In the genomic region with DNA sequence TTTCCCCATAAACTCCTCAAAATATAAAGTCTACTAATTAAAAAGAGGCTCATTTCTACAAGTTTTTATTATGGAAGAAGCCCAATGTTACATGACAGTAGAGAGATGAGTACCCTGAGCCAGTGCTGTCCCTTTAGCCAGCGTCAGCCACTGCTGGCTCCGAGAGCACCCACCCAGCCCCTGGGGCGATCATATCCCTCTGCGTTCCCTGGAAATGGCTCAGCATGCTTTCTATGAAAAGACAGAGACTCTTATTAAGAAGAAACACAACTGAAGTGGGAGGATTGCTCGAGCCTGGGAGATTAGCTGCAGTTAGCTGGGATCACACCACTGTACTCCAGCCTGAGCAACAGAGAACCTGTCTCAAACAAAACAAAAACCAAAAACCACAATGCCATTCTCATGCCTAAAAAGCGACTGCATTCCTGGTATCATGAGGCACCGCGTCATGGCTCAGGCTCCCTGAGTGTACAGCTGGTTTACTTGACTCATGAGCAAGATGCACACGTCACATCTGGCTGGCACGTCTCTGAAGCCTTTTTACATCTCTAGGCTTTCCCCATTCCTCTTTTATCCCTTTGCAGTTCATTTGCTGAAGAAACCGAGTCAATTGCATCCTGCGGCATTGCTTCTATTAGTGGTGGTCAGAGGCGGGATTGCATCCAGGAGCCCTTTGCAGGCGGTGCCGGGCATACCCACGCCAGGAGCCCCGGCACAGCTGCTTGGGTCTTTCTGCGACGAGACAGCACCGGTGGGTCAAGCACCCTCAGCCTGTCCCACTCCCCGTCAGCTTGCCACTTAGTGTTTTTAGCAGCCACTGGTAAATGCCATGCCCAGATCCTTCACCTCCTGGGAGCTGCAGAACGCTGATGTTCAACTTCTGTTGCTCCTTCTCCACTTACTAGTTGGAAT, we compare ENCODE assay signal across 1 cellular context.
TF ChIP-seq lines count a peak whose summit lies in the region.

No MANE protein-coding gene starts in this region.

TF ChIP-seq in H1, 55 proteins besides CTCF, POLR2A, EP300 and RAD21 (continued from another document):
- TF ChIP-seq NANOG (IDR thresholded peaks at IDR 0.05; ENCODE audit: insufficient read depth, low read depth, low read length, poor library complexity, severe bottlenecking) (no peak), RBBP5 (IDR thresholded peaks at IDR 0.05; ENCODE audit: borderline replicate concordance, low read depth, low read length) (no peak), EZH2 (IDR thresholded peaks at IDR 0.05; ENCODE audit: low read depth, low read length, severe bottlenecking) (no peak), CHD2 (IDR thresholded peaks at IDR 0.05; ENCODE audit: low read length) (no peak), GABPA (IDR thresholded peaks at IDR 0.05; ENCODE audit: borderline replicate concordance, insufficient read depth, low read length) (no peak), CHD1 (IDR thresholded peaks at IDR 0.05; ENCODE audit: low read depth, low read length) (no peak)
- TF ChIP-seq, protein P1, sequence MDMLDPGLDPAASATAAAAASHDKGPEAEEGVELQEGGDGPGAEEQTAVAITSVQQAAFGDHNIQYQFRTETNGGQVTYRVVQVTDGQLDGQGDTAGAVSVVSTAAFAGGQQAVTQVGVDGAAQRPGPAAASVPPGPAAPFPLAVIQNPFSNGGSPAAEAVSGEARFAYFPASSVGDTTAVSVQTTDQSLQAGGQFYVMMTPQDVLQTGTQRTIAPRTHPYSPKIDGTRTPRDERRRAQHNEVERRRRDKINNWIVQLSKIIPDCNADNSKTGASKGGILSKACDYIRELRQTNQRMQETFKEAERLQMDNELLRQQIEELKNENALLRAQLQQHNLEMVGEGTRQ (IDR thresholded peaks at IDR 0.05; ENCODE audit: low read length), result no peak
- TF ChIP-seq, protein P2, sequence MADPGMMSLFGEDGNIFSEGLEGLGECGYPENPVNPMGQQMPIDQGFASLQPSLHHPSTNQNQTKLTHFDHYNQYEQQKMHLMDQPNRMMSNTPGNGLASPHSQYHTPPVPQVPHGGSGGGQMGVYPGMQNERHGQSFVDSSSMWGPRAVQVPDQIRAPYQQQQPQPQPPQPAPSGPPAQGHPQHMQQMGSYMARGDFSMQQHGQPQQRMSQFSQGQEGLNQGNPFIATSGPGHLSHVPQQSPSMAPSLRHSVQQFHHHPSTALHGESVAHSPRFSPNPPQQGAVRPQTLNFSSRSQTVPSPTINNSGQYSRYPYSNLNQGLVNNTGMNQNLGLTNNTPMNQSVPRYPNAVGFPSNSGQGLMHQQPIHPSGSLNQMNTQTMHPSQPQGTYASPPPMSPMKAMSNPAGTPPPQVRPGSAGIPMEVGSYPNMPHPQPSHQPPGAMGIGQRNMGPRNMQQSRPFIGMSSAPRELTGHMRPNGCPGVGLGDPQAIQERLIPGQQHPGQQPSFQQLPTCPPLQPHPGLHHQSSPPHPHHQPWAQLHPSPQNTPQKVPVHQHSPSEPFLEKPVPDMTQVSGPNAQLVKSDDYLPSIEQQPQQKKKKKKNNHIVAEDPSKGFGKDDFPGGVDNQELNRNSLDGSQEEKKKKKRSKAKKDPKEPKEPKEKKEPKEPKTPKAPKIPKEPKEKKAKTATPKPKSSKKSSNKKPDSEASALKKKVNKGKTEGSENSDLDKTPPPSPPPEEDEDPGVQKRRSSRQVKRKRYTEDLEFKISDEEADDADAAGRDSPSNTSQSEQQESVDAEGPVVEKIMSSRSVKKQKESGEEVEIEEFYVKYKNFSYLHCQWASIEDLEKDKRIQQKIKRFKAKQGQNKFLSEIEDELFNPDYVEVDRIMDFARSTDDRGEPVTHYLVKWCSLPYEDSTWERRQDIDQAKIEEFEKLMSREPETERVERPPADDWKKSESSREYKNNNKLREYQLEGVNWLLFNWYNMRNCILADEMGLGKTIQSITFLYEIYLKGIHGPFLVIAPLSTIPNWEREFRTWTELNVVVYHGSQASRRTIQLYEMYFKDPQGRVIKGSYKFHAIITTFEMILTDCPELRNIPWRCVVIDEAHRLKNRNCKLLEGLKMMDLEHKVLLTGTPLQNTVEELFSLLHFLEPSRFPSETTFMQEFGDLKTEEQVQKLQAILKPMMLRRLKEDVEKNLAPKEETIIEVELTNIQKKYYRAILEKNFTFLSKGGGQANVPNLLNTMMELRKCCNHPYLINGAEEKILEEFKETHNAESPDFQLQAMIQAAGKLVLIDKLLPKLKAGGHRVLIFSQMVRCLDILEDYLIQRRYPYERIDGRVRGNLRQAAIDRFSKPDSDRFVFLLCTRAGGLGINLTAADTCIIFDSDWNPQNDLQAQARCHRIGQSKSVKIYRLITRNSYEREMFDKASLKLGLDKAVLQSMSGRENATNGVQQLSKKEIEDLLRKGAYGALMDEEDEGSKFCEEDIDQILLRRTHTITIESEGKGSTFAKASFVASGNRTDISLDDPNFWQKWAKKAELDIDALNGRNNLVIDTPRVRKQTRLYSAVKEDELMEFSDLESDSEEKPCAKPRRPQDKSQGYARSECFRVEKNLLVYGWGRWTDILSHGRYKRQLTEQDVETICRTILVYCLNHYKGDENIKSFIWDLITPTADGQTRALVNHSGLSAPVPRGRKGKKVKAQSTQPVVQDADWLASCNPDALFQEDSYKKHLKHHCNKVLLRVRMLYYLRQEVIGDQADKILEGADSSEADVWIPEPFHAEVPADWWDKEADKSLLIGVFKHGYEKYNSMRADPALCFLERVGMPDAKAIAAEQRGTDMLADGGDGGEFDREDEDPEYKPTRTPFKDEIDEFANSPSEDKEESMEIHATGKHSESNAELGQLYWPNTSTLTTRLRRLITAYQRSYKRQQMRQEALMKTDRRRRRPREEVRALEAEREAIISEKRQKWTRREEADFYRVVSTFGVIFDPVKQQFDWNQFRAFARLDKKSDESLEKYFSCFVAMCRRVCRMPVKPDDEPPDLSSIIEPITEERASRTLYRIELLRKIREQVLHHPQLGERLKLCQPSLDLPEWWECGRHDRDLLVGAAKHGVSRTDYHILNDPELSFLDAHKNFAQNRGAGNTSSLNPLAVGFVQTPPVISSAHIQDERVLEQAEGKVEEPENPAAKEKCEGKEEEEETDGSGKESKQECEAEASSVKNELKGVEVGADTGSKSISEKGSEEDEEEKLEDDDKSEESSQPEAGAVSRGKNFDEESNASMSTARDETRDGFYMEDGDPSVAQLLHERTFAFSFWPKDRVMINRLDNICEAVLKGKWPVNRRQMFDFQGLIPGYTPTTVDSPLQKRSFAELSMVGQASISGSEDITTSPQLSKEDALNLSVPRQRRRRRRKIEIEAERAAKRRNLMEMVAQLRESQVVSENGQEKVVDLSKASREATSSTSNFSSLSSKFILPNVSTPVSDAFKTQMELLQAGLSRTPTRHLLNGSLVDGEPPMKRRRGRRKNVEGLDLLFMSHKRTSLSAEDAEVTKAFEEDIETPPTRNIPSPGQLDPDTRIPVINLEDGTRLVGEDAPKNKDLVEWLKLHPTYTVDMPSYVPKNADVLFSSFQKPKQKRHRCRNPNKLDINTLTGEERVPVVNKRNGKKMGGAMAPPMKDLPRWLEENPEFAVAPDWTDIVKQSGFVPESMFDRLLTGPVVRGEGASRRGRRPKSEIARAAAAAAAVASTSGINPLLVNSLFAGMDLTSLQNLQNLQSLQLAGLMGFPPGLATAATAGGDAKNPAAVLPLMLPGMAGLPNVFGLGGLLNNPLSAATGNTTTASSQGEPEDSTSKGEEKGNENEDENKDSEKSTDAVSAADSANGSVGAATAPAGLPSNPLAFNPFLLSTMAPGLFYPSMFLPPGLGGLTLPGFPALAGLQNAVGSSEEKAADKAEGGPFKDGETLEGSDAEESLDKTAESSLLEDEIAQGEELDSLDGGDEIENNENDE (IDR thresholded peaks at IDR 0.05; ENCODE audit: insufficient replicate concordance, low read length), result no peak
